18 cellular contexts compared by ENCODE assay signal in the genomic region with DNA sequence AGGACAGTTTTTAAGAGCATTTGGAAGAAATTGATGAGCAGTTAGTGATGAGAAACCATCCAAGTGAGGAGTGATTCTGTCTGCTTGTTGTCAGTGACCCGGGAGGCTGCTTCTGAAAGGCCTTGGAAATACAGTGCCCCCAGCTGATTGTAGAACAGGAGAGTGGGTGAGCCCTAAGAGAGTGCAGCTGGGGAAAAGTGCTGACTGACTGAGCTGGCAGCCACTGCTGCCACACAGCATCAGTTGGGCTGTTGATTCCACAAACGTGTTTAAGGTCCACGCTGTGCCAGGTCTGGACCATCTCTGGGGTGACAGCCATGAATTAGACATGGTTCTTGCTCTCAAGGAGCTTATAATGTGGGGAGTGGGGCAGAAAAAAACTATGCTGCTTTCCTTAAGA. TPM values are rescaled to one million over a fixed set of nuclear protein-coding genes. Genes with fewer than 3 reads are reported as not detected.
DNase-seq lines count a peak whose midpoint lies in the region; ATAC-seq and TF ChIP-seq lines count a peak whose summit lies in the region.
"Had no signal": no experiment of that assay in that cellular context is flagged by ENCODE, and none has a peak within 500 bp of the region (broad histone marks: within the 10 kb centered on the region; RNA-seq: fewer than 3 reads in every experiment).

No MANE protein-coding gene starts in this region.

- no peak for TF ChIP-seq POLR2A in heart left ventricle (IDR thresholded peaks at IDR 0.05)

- no peaks in the 10 kb centered on the region for H3K9me3 Mint-ChIP-seq in stimulated activated effector memory CD8-positive, alpha-beta T cell treated with anti-CD3 and anti-CD28 coated beads, Interleukin-12 subunit alpha, Interleukin-12 subunit beta, amount 100 ng/mL, for 72 hours

- H3K27me3 ChIP-seq in dorsolateral prefrontal cortex (no peaks in the 10 kb centered on the region), heart left ventricle (no peaks in the 10 kb centered on the region), left lung (no peaks in the 10 kb centered on the region)

- H3K4me3 ChIP-seq in dorsolateral prefrontal cortex: no peak overlapping the region
- no peak overlapping the region for H3K4me3 ChIP-seq in heart left ventricle
- H3K4me3 ChIP-seq in left lung: no peak overlapping the region
- H3K4me3 ChIP-seq: GM23338, PC-9 had no signal

- ATAC-seq in stimulated activated effector memory CD8-positive, alpha-beta T cell treated with anti-CD3 and anti-CD28 coated beads, Interleukin-12 subunit alpha, Interleukin-12 subunit beta, amount 100 ng/mL, for 72 hours: no peak
- ATAC-seq in heart left ventricle (no peak), left lung (no peak)
- ATAC-seq: GM23338 had no signal

- H3K4me1 Mint-ChIP-seq in stimulated activated effector memory CD8-positive, alpha-beta T cell treated with anti-CD3 and anti-CD28 coated beads, Interleukin-12 subunit alpha, Interleukin-12 subunit beta, amount 100 ng/mL, for 72 hours: peaks cover 45% of the 10 kb centered on the region

- no peaks in the 10 kb centered on the region for H3K9me3 ChIP-seq in heart left ventricle
- H3K9me3 ChIP-seq in left lung: no peaks in the 10 kb centered on the region

- no peak overlapping the region for H3K4me3 Mint-ChIP-seq in stimulated activated effector memory CD8-positive, alpha-beta T cell treated with anti-CD3 and anti-CD28 coated beads, Interleukin-12 subunit alpha, Interleukin-12 subunit beta, amount 100 ng/mL, for 72 hours
- H3K4me3 Mint-ChIP-seq: activated naive CD4-positive, alpha-beta T cell treated with anti-CD3 and anti-CD28 coated beads for 36 hours; CD4-positive, alpha-beta memory T cell; GM23338 had no signal

- TF ChIP-seq CTCF in C4-2B (conservative IDR thresholded peaks at IDR 0.05) (no peak), VCaP (conservative IDR thresholded peaks at IDR 0.05) (no peak), dorsolateral prefrontal cortex (IDR thresholded peaks at IDR 0.05 in 54 of 56, conservative IDR thresholded peaks at IDR 0.05 in 2 of 56; ENCODE audit: low read depth in 1 of 56, partially characterized antibody in 56 of 56) (no peak), heart left ventricle (IDR thresholded peaks at IDR 0.05) (no peak), left lung (IDR thresholded peaks at IDR 0.05) (no peak)

- intact Hi-C loops in dorsolateral prefrontal cortex (cut with DNase I) (no loop called here), heart left ventricle (cut with DNase I) (no loop called here), left lung (cut with DNase I) (no loop called here)

- WGBS in heart left ventricle, 4 donors: 66 to 70% (median 69%) methylated on average over 3 of the region's 3 CpGs

- peaks cover 0 to 29% (median 0%) of the 10 kb centered on the region in 9 donors for H3K36me3 ChIP-seq in heart left ventricle
- H3K36me3 ChIP-seq in left lung: no peaks in the 10 kb centered on the region

- H3K27ac Mint-ChIP-seq in stimulated activated effector memory CD8-positive, alpha-beta T cell treated with anti-CD3 and anti-CD28 coated beads, Interleukin-12 subunit alpha, Interleukin-12 subunit beta, amount 100 ng/mL, for 72 hours: peak overlapping the region; percentile 84
- H3K27ac Mint-ChIP-seq: activated naive CD4-positive, alpha-beta T cell treated with anti-CD3 and anti-CD28 coated beads for 36 hours had no signal

- H3K4me1 ChIP-seq in heart left ventricle: peaks cover 0 to 57% (median 27%) of the 10 kb centered on the region in 12 donors
- H3K4me1 ChIP-seq in left lung: peaks cover 0 to 23% of the 10 kb centered on the region in 2 donors

- H3K27ac ChIP-seq in C4-2B (peak overlapping the region; percentile 82), VCaP (peak overlapping the region; percentile 41; the same call in 1 of the 2 replicates), dorsolateral prefrontal cortex (peak overlapping the region in 54 of 59 donors; percentile 14 to 83 (median 63)), heart left ventricle (no peak overlapping the region), left lung (no peak overlapping the region)
- H3K27ac ChIP-seq: PC-9 had no signal

- peak in 2 of 10 donors; percentile 23 to 36 for DNase-seq in dorsolateral prefrontal cortex
- DNase-seq in stimulated activated effector memory CD8-positive, alpha-beta T cell treated with anti-CD3 and anti-CD28 coated beads, Interleukin-12 subunit alpha, Interleukin-12 subunit beta, amount 100 ng/mL, for 72 hours (ENCODE audit: low spot score in 2 of 2): no peak
- DNase-seq in SK-N-DZ (ENCODE audit: low spot score): no peak
- no peak for DNase-seq in heart left ventricle
- DNase-seq in left lung: no peak
- DNase-seq: activated CD4-positive, alpha-beta T cell treated with anti-CD3 and anti-CD28 coated beads, Interleukin-2, amount 50 U/mL, for 48 hours; activated naive CD4-positive, alpha-beta T cell treated with anti-CD3 and anti-CD28 coated beads for 36 hours; CD4-positive, alpha-beta memory T cell; kidney glomerular epithelial cell; NCI-H1105 treated with DMSO at 0.1 percent for 48 hours; NCI-H2081 treated with DMSO at 0.1 percent for 48 hours; NCI-H446; PC-9; SHP77 treated with DMSO at 0.1 percent for 48 hours; stimulated activated CD4-positive, alpha-beta T cell treated with anti-CD3 and anti-CD28 coated beads, Interleukin-4, amount 100 ng/mL, for 1 hour had no signal

- H3K36me3 Mint-ChIP-seq in stimulated activated effector memory CD8-positive, alpha-beta T cell treated with anti-CD3 and anti-CD28 coated beads, Interleukin-12 subunit alpha, Interleukin-12 subunit beta, amount 100 ng/mL, for 72 hours: peaks cover 37% of the 10 kb centered on the region

RNA-seq across cellular contexts. Expression of gene NUP93, which starts 18.9 kb away (rescaled TPM):
- total RNA-seq in dorsolateral prefrontal cortex: 100 to 1,000 TPM in 69 of 120 experiments, 10 to 100 TPM in 51; 60.0 to 155 (median 102) TPM
- polyA plus RNA-seq in SK-N-DZ (2014; cell fraction: cytosol; rRNA removed): 105 and 106 TPM in 2 replicates
- polyA plus RNA-seq in SK-N-DZ (2014; cell fraction: nucleus; rRNA removed): 100 and 125 TPM in 2 replicates
- 10 to 100 TPM; 21.8 to 49.0 (median 27.8) TPM for total RNA-seq in heart left ventricle
- 10 to 100 TPM; 23.7 to 28.5 TPM for polyA plus RNA-seq in heart left ventricle
- 10 to 100 TPM; 47.1 to 67.4 TPM for total RNA-seq in left lung

Comparison
In these comparisons a context has a peak if more than half of its experiments do, and no peak if none do; other contexts are left out.
1. H3K27ac ChIP-seq: peak in C4-2B (single experiment), VCaP (single experiment) and dorsolateral prefrontal cortex (54 of 59); none in heart left ventricle (0 of 12) and left lung (0 of 2).